ENCODE assay signal across 18 cellular contexts in the genomic region with DNA sequence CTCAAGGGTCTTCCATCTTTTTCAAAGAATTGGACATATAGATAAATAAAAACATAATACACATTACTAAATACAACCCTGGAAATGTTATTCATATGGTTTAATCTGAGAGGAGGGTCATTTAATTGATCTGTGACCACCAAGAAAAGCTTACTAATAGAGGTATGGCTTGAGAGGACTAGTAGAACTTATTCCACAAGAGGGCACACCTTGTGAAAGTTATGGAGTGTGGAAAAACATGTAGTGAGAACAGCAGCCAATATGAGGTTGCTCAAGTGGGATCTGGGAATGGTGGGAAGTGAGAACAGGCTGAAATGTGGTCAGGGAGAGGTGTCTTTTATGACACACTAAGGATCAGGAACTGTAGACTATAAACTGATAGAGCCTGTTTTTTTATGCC.
DNase-seq lines count a peak whose midpoint lies in the region; ATAC-seq and TF ChIP-seq lines count a peak whose summit lies in the region.
"Had no signal": no experiment of that assay in that cellular context is flagged by ENCODE, and none has a peak within 500 bp of the region (broad histone marks: within the 10 kb centered on the region; RNA-seq: fewer than 3 reads in every experiment).

No MANE protein-coding gene starts in this region.

- H3K9ac ChIP-seq in MM.1S (ENCODE audit: low read length) (no peak overlapping the region), neural progenitor cell (no peak overlapping the region)

- no peak overlapping the region for H3K4me2 ChIP-seq in MM.1S (ENCODE audit: low read depth, low read length)
- H3K4me2 ChIP-seq in neural progenitor cell = no peak overlapping the region

- H3F3A ChIP-seq in MM.1S (ENCODE audit: insufficient read depth, low read length) = no peaks in the 10 kb centered on the region
- no peaks in the 10 kb centered on the region for H3F3A ChIP-seq in neural progenitor cell (ENCODE audit: low read depth)

- H3K36me3 Mint-ChIP-seq in WTC11 (0 out of 2 replicates have a peak, but pooled peaks cover 3% of the 10 kb centered on the region), neural progenitor cell (no peaks in the 10 kb centered on the region)

- ATAC-seq in WTC11 = peak; percentile 51
- no peak for ATAC-seq in GM21360 (IDR thresholded peaks at IDR 0.05; ENCODE audit: unreplicated experiment)
- ATAC-seq: stimulated activated naive B cell treated with anti-CD40 and anti-IgM and Interleukin-4, amounts not matched to agents 10 μg/mL and 1 μg/mL and 100 μg/mL, for 72 hours had no signal

- H3K27me3 ChIP-seq in MM.1S (replicated peaks; ENCODE audit: insufficient read depth, low read length) (no peaks in the 10 kb centered on the region), neural progenitor cell (no peaks in the 10 kb centered on the region), MG63 (no peaks in the 10 kb centered on the region)
- H3K27me3 ChIP-seq: neutrophil, transverse colon had no signal

- no peaks in the 10 kb centered on the region for H3K9me2 ChIP-seq in MM.1S (replicated peaks; ENCODE audit: insufficient read depth, low read length)

- 0 out of 2 replicates have a peak, but pooled peaks have one; percentile 17 for TF ChIP-seq CTCF in MM.1S (IDR thresholded peaks at IDR 0.05; ENCODE audit: low read length)
- TF ChIP-seq CTCF in WTC11 (IDR thresholded peaks at IDR 0.05) = no peak
- peak; percentile 19 for TF ChIP-seq CTCF in neural progenitor cell (IDR thresholded peaks at IDR 0.05)

- H4K20me1 ChIP-seq in MM.1S (ENCODE audit: insufficient read depth, low read length) (no peaks in the 10 kb centered on the region), neural progenitor cell (ENCODE audit: low read depth) (no peaks in the 10 kb centered on the region)

- H3K4me1 ChIP-seq in MM.1S (ENCODE audit: low read length) (no peaks in the 10 kb centered on the region), neural progenitor cell (no peaks in the 10 kb centered on the region)
- H3K4me1 ChIP-seq: transverse colon had no signal

- H3K9me3 Mint-ChIP-seq in WTC11 (peaks cover 17% of the 10 kb centered on the region), neural progenitor cell (peaks cover 4% of the 10 kb centered on the region)
- H3K9me3 Mint-ChIP-seq: stimulated activated naive B cell treated with anti-CD40 and anti-IgM and Interleukin-4, amounts not matched to agents 10 μg/mL and 1 μg/mL and 100 μg/mL, for 72 hours had no signal

- CTCF ChIA-PET in WTC11 (lab: Charles Lee) = no interaction called here

- H3K9me3 ChIP-seq in MM.1S (replicated peaks; ENCODE audit: insufficient read depth, low read length) (no peaks in the 10 kb centered on the region), neural progenitor cell (ENCODE audit: low read depth) (no peaks in the 10 kb centered on the region), MG63 (no peaks in the 10 kb centered on the region)
- H3K9me3 ChIP-seq: neutrophil had no signal

- no peaks in the 10 kb centered on the region for H3K36me3 ChIP-seq in MM.1S (replicated peaks; ENCODE audit: insufficient read depth, low read length)
- no peaks in the 10 kb centered on the region for H3K36me3 ChIP-seq in neural progenitor cell
- H3K36me3 ChIP-seq in MG63 = no peaks in the 10 kb centered on the region
- H3K36me3 ChIP-seq: neutrophil, transverse colon had no signal

- POLR2A ChIA-PET in WTC11 (lab: Charles Lee) = no interaction called here

- H3K4me3 Mint-ChIP-seq in WTC11 = no peak overlapping the region
- H3K4me3 Mint-ChIP-seq in neural progenitor cell = no peak overlapping the region
- H3K4me3 Mint-ChIP-seq: stimulated activated naive B cell treated with anti-CD40 and anti-IgM and Interleukin-4, amounts not matched to agents 10 μg/mL and 1 μg/mL and 100 μg/mL, for 72 hours had no signal

- H3K27ac Mint-ChIP-seq in WTC11 (no peak overlapping the region), neural progenitor cell (no peak overlapping the region)
- H3K27ac Mint-ChIP-seq: stimulated activated naive B cell treated with anti-CD40 and anti-IgM and Interleukin-4, amounts not matched to agents 10 μg/mL and 1 μg/mL and 100 μg/mL, for 72 hours had no signal

- no peaks in the 10 kb centered on the region for H3K4me1 Mint-ChIP-seq in WTC11
- no peaks in the 10 kb centered on the region for H3K4me1 Mint-ChIP-seq in neural progenitor cell
- H3K4me1 Mint-ChIP-seq: stimulated activated naive B cell treated with anti-CD40 and anti-IgM and Interleukin-4, amounts not matched to agents 10 μg/mL and 1 μg/mL and 100 μg/mL, for 72 hours had no signal

- no peak overlapping the region for H2AFZ ChIP-seq in MM.1S (ENCODE audit: low read length)
- peak overlapping the region; percentile 6 for H2AFZ ChIP-seq in neural progenitor cell (replicated peaks)

- DNase-seq in NCI-H446 treated with DMSO at 0.1 percent for 48 hours (lab: John Stamatoyannopoulos, UW) (peak; percentile 8), NCI-H446 (lab: John Stamatoyannopoulos, UW) (no peak), MM.1S (no peak), WTC11 (ENCODE audit: low spot score) (no peak), neural progenitor cell (ENCODE audit: low spot score) (no peak), NCI-H1930 (lab: John Stamatoyannopoulos, UW) (no peak), MG63 (no peak)
- DNase-seq: activated CD4-positive, alpha-beta T cell treated with anti-CD3 and anti-CD28 coated beads, Interleukin-2, amount 50 U/mL, for 4 hours; activated T-cell treated with anti-CD3 and anti-CD28 coated beads, Interleukin-2, amount 50 U/mL, for 48 hours; COR-L47; kidney; NCI-H146; NCI-H526 treated with DMSO at 0.1 percent for 48 hours; SHP77; stimulated activated naive B cell treated with anti-CD40 and anti-IgM and Interleukin-4, amounts not matched to agents 10 μg/mL and 1 μg/mL and 100 μg/mL, for 72 hours; transverse colon had no signal

- H3K27ac ChIP-seq in MM.1S (ENCODE audit: low read length) (no peak overlapping the region), neural progenitor cell (no peak overlapping the region)
- H3K27ac ChIP-seq: neutrophil, transverse colon had no signal

- H3K4me3 ChIP-seq in MM.1S (ENCODE audit: low read length) = no peak overlapping the region
- no peak overlapping the region for H3K4me3 ChIP-seq in neural progenitor cell
- H3K4me3 ChIP-seq in MG63 = no peak overlapping the region
- H3K4me3 ChIP-seq: transverse colon had no signal

- H3K79me2 ChIP-seq in MM.1S (ENCODE audit: low read length) = no peaks in the 10 kb centered on the region
- H3K79me2 ChIP-seq in neural progenitor cell (ENCODE audit: low read depth) = no peaks in the 10 kb centered on the region

- H3K27me3 Mint-ChIP-seq in WTC11 (ENCODE audit: low read depth) (no peaks in the 10 kb centered on the region), neural progenitor cell (ENCODE audit: insufficient read depth, low read depth) (no peaks in the 10 kb centered on the region)

TF ChIP-seq in WTC11, 78 proteins besides CTCF, POLR2A, EP300 and RAD21 (continues in another document):
- TF ChIP-seq, protein P1, sequence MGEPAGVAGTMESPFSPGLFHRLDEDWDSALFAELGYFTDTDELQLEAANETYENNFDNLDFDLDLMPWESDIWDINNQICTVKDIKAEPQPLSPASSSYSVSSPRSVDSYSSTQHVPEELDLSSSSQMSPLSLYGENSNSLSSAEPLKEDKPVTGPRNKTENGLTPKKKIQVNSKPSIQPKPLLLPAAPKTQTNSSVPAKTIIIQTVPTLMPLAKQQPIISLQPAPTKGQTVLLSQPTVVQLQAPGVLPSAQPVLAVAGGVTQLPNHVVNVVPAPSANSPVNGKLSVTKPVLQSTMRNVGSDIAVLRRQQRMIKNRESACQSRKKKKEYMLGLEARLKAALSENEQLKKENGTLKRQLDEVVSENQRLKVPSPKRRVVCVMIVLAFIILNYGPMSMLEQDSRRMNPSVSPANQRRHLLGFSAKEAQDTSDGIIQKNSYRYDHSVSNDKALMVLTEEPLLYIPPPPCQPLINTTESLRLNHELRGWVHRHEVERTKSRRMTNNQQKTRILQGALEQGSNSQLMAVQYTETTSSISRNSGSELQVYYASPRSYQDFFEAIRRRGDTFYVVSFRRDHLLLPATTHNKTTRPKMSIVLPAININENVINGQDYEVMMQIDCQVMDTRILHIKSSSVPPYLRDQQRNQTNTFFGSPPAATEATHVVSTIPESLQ (CRISPR knock-in tag; IDR thresholded peaks at IDR 0.05) = no peak
- TF ChIP-seq, protein P2, sequence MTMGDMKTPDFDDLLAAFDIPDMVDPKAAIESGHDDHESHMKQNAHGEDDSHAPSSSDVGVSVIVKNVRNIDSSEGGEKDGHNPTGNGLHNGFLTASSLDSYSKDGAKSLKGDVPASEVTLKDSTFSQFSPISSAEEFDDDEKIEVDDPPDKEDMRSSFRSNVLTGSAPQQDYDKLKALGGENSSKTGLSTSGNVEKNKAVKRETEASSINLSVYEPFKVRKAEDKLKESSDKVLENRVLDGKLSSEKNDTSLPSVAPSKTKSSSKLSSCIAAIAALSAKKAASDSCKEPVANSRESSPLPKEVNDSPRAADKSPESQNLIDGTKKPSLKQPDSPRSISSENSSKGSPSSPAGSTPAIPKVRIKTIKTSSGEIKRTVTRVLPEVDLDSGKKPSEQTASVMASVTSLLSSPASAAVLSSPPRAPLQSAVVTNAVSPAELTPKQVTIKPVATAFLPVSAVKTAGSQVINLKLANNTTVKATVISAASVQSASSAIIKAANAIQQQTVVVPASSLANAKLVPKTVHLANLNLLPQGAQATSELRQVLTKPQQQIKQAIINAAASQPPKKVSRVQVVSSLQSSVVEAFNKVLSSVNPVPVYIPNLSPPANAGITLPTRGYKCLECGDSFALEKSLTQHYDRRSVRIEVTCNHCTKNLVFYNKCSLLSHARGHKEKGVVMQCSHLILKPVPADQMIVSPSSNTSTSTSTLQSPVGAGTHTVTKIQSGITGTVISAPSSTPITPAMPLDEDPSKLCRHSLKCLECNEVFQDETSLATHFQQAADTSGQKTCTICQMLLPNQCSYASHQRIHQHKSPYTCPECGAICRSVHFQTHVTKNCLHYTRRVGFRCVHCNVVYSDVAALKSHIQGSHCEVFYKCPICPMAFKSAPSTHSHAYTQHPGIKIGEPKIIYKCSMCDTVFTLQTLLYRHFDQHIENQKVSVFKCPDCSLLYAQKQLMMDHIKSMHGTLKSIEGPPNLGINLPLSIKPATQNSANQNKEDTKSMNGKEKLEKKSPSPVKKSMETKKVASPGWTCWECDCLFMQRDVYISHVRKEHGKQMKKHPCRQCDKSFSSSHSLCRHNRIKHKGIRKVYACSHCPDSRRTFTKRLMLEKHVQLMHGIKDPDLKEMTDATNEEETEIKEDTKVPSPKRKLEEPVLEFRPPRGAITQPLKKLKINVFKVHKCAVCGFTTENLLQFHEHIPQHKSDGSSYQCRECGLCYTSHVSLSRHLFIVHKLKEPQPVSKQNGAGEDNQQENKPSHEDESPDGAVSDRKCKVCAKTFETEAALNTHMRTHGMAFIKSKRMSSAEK (CRISPR knock-in tag; IDR thresholded peaks at IDR 0.05; ENCODE audit: borderline replicate concordance) = no peak
